ENCODE assay signal across 11 cellular contexts in the genomic region with DNA sequence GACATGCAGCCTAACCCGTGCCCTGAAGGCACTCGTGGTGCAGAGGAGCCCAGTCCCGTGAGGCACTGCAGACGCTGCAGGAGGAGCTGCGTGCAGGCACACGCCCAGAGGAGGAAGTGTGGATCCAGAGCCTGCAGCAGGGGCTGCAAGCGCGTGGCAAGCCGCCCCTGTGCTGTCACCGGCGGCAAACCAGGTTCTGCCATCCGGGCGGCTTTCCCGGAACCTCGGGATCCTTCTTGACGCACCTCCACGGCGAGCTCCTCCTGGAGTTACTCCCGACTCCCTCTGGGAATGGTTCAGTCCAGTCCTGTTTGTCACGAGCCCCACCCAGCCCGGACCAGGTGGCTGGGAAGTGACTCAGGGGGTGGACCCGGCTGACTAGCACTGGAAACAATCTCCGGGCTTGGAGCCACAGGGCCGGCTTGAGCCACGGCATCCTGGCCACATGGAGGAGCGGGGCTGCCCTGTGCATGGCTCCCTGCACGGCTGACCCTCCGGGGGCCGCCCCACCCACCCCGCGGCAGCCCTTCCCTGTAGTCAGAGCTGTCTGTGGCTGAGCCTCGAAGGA. TPM values are rescaled to one million over a fixed set of nuclear protein-coding genes. Genes with fewer than 3 reads are reported as not detected.
DNase-seq lines count a peak whose midpoint lies in the region; ATAC-seq and TF ChIP-seq lines count a peak whose summit lies in the region.
"Had no signal": no experiment of that assay in that cellular context is flagged by ENCODE, and none has a peak within 500 bp of the region (broad histone marks: within the 10 kb centered on the region; RNA-seq: fewer than 3 reads in every experiment).

No MANE protein-coding gene starts in this region.

- no peaks in the 10 kb centered on the region for H3K9me3 Mint-ChIP-seq in activated CD8-positive, alpha-beta T cell treated with anti-CD3 and anti-CD28 coated beads, Interleukin-2, amount 10 ng/mL, durations not matched to agents 7 days and 5 days (ENCODE audit: insufficient read depth)
- H3K9me3 Mint-ChIP-seq: nephron; stimulated activated naive CD8-positive, alpha-beta T cell treated with anti-CD3 and anti-CD28 coated beads, Interleukin-15, amount 100 ng/mL, for 72 hours had no signal

- POLR2A ChIA-PET in activated CD8-positive, alpha-beta T cell treated with anti-CD3 and anti-CD28 coated beads, Interleukin-2, amount 10 ng/mL, durations not matched to agents 7 days and 5 days (lab: Charles Lee) = interaction anchor here (0.5 kb wide), 1 partner anchor 193 kb away, joined by 4 read pairs; no protein-coding TSS in a partner anchor

- H3K36me3 ChIP-seq in right lobe of liver (peaks cover 0 to 56% (median 18%) of the 10 kb centered on the region in 4 donors), urinary bladder (ENCODE audit: insufficient read depth) (no peaks in the 10 kb centered on the region)

- intact Hi-C loops in right lobe of liver (cut with DNase I) = no loop called here

- CTCF ChIA-PET in activated CD8-positive, alpha-beta T cell treated with anti-CD3 and anti-CD28 coated beads, Interleukin-2, amount 10 ng/mL, durations not matched to agents 7 days and 5 days (lab: Charles Lee) = interaction anchor here (0.6 kb wide), 1 partner anchor 19 kb away, joined by 3 read pairs; no protein-coding TSS in a partner anchor

- peak; percentile 18 to 58 (median 43) for ATAC-seq in right lobe of liver
- no peak for ATAC-seq in activated CD8-positive, alpha-beta T cell treated with anti-CD3 and anti-CD28 coated beads, Interleukin-2, amount 10 ng/mL, durations not matched to agents 7 days and 5 days
- ATAC-seq: stimulated activated naive CD8-positive, alpha-beta T cell treated with anti-CD3 and anti-CD28 coated beads, Interleukin-15, amount 100 ng/mL, for 72 hours had no signal

- peak; percentile 51 for TF ChIP-seq POLR2A in right lobe of liver (IDR thresholded peaks at IDR 0.05)

- H3K27ac Mint-ChIP-seq in activated CD8-positive, alpha-beta T cell treated with anti-CD3 and anti-CD28 coated beads, Interleukin-2, amount 10 ng/mL, durations not matched to agents 7 days and 5 days = no peak overlapping the region
- H3K27ac Mint-ChIP-seq: activated naive CD8-positive, alpha-beta T cell; nephron had no signal

- DNase-seq in LHCN-M2 (ENCODE audit: low read depth) (peak; percentile 99), dermis blood vessel endothelial cell (peak; percentile 98), right lobe of liver (peak; percentile 87 to 89 (median 88)), hypothalamus (lab: John Stamatoyannopoulos, UW) (no peak), NCI-H2227 treated with DMSO at 0.1 percent for 48 hours (lab: John Stamatoyannopoulos, UW) (no peak)
- no peak for DNase-seq in activated CD8-positive, alpha-beta T cell treated with anti-CD3 and anti-CD28 coated beads, Interleukin-2, amount 10 ng/mL, durations not matched to agents 7 days and 5 days
- DNase-seq: stimulated activated naive CD8-positive, alpha-beta T cell treated with anti-CD3 and anti-CD28 coated beads, Interleukin-15, amount 100 ng/mL, for 72 hours had no signal

- H3K4me3 ChIP-seq in right lobe of liver (no peak overlapping the region), urinary bladder (ENCODE audit: low read depth, low read length) (no peak overlapping the region)
- H3K4me3 ChIP-seq: SK-N-MC had no signal

- H3K27me3 Mint-ChIP-seq in activated CD8-positive, alpha-beta T cell treated with anti-CD3 and anti-CD28 coated beads, Interleukin-2, amount 10 ng/mL, durations not matched to agents 7 days and 5 days (ENCODE audit: low read depth) = no peaks in the 10 kb centered on the region
- H3K27me3 Mint-ChIP-seq: activated naive CD8-positive, alpha-beta T cell; stimulated activated naive CD8-positive, alpha-beta T cell treated with anti-CD3 and anti-CD28 coated beads, Interleukin-15, amount 100 ng/mL, for 72 hours had no signal

- peaks cover 58% of the 10 kb centered on the region for H3K36me3 Mint-ChIP-seq in activated CD8-positive, alpha-beta T cell treated with anti-CD3 and anti-CD28 coated beads, Interleukin-2, amount 10 ng/mL, durations not matched to agents 7 days and 5 days (ENCODE audit: low read depth)

- H3K27ac ChIP-seq in right lobe of liver (peak overlapping the region; percentile 48 to 99 (median 68)), urinary bladder (ENCODE audit: low read depth) (peak overlapping the region; percentile 76)
- H3K27ac ChIP-seq: SK-N-MC had no signal

- 11% methylated on average over 5 of the region's 32 CpGs for WGBS in right lobe of liver (ENCODE audit: insufficient coverage, low coverage, low lambda C conversion rate, missing lambda C conversion rate)
- 62% methylated on average over 32 of the region's 32 CpGs for WGBS in urinary bladder

- no peak for TF ChIP-seq CTCF in right lobe of liver (IDR thresholded peaks at IDR 0.05)

- no peaks in the 10 kb centered on the region for H3K9me3 ChIP-seq in right lobe of liver

- H3K4me1 Mint-ChIP-seq in activated CD8-positive, alpha-beta T cell treated with anti-CD3 and anti-CD28 coated beads, Interleukin-2, amount 10 ng/mL, durations not matched to agents 7 days and 5 days (ENCODE audit: low read depth) = peaks cover 22% of the 10 kb centered on the region
- H3K4me1 Mint-ChIP-seq: nephron had no signal

- H3K27me3 ChIP-seq in right lobe of liver = no peaks in the 10 kb centered on the region

- no peak overlapping the region for H3K4me3 Mint-ChIP-seq in activated CD8-positive, alpha-beta T cell treated with anti-CD3 and anti-CD28 coated beads, Interleukin-2, amount 10 ng/mL, durations not matched to agents 7 days and 5 days
- H3K4me3 Mint-ChIP-seq: activated naive CD8-positive, alpha-beta T cell; nephron; stimulated activated naive CD8-positive, alpha-beta T cell treated with anti-CD3 and anti-CD28 coated beads, Interleukin-15, amount 100 ng/mL, for 72 hours had no signal

- H3K4me1 ChIP-seq in right lobe of liver (peaks cover 0 to 96% (median 48%) of the 10 kb centered on the region in 4 donors), urinary bladder (ENCODE audit: insufficient read depth) (no peaks in the 10 kb centered on the region)

RNA-seq across cellular contexts. Expression of gene DPP9, which starts 10.2 kb away (rescaled TPM):
- total RNA-seq in LHCN-M2 (2014; rRNA removed) = 107 and 109 TPM in 2 replicates
- polyA plus RNA-seq in LHCN-M2 (2012) = 82.5 TPM
- 42.9 and 64.4 TPM in 2 replicates for total RNA-seq in dermis blood vessel endothelial cell
- total RNA-seq in right lobe of liver = 100 to 1,000 TPM in 1 of 6 experiments, 10 to 100 TPM in 5; 47.3 to 118 (median 54.5) TPM
- total RNA-seq in urinary bladder = 13.6 TPM
- polyA plus RNA-seq in urinary bladder = 37.3 TPM
- 100 to 1,000 TPM in 1 of 2 experiments, 10 to 100 TPM in 1; 99.2 to 103 TPM for total RNA-seq in activated CD8-positive, alpha-beta T cell treated with anti-CD3 and anti-CD28 coated beads, Interleukin-2, amount 10 ng/mL, durations not matched to agents 7 days and 5 days

RNA-seq across cellular contexts. Expression of gene MYDGF, which starts 43.3 kb away (rescaled TPM):
- 151 and 161 TPM in 2 replicates for total RNA-seq in LHCN-M2 (2014; rRNA removed)
- polyA plus RNA-seq in LHCN-M2 (2012) = 338 TPM
- 140 and 183 TPM in 2 replicates for total RNA-seq in dermis blood vessel endothelial cell
- 10 to 100 TPM; 58.2 to 98.7 (median 72.2) TPM for total RNA-seq in right lobe of liver
- 49.3 TPM for total RNA-seq in urinary bladder
- polyA plus RNA-seq in urinary bladder = 104 TPM
- total RNA-seq in activated CD8-positive, alpha-beta T cell treated with anti-CD3 and anti-CD28 coated beads, Interleukin-2, amount 10 ng/mL, durations not matched to agents 7 days and 5 days = 10 to 100 TPM; 49.6 to 54.9 TPM

Comparison
In these comparisons a context has a peak if more than half of its experiments do, and no peak if none do; other contexts are left out.
1. DNase-seq: peak in LHCN-M2 (single experiment), dermis blood vessel endothelial cell (single experiment) and right lobe of liver (3 of 3); none in hypothalamus (0 of 51), NCI-H2227 treated with DMSO at 0.1 percent for 48 hours (single experiment) and activated CD8-positive, alpha-beta T cell treated with anti-CD3 and anti-CD28 coated beads, Interleukin-2, amount 10 ng/mL, durations not matched to agents 7 days and 5 days (single experiment).